ENCODE assay signal across 8 cellular contexts in the genomic region with DNA sequence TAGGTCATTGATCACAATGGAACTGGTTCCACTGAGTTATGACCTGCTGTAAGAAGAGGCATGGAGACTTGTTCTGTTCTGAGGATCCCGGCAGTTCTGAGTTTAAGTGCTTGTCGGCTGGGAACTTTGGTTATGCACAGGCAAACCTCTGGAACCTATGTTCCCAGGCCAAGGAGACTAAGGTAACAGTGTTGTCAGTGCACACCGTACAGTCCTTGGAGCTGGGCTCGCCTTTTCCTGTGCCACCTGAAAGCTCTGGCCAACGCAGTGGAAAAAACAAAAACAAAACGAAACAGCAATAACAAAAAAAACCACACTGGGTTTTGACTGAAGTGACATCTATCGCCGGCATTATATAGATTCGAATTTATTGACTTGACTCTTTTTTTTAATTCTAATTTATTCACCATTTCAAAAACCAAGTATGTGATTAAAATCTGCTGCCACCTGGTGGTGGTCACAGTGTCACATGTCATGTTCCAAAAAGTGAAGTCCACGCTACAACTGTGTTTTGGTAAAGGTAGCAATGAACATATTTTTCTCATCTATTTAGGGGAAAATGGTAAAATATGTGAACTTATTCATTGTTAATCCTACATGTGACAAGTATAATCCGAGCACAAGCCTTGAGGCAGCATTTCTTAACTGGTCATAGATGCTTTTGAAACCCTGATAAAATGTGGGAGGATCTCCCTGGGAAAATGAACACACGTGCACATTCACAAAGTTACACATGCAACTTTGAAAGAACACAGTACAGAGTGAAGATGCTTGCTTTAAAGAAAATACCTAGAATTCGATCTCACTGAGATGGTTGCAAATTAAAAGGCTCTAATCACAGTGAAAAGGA.
DNase-seq lines count a peak whose midpoint lies in the region; FAIRE-seq and TF ChIP-seq lines count a peak whose summit lies in the region.

No MANE protein-coding gene starts in this region.

- H3K27ac ChIP-seq in C4-2B, result no peak overlapping the region
- no peak overlapping the region for H3K27ac ChIP-seq in SJSA1
- no peak overlapping the region for H3K27ac ChIP-seq in H1 (ENCODE audit: low read depth, low read length)
- no peak overlapping the region for H3K27ac ChIP-seq in CD8-positive, alpha-beta memory T cell (ENCODE audit: low read depth, low read length)

- no peak overlapping the region for H3K27ac Mint-ChIP-seq in CD8-positive, alpha-beta memory T cell

- no peak overlapping the region for H3K14ac ChIP-seq in H1 (ENCODE audit: insufficient read length)

- no peak overlapping the region for H3K23ac ChIP-seq in H1 (ENCODE audit: insufficient read length)

- no peak overlapping the region for H3K4me2 ChIP-seq in H1 (ENCODE audit: insufficient read depth in 1 of 2, low read depth in 2 of 2, low read length in 2 of 2)

- POLR2A ChIA-PET in H1 (lab: Charles Lee; ENCODE audit: partially characterized antibody), result no interaction called here
- POLR2A ChIA-PET in CD8-positive, alpha-beta memory T cell (lab: Charles Lee), result no interaction called here

- H3K4me3 ChIP-seq in SJSA1, result no peak overlapping the region
- no peak overlapping the region for H3K4me3 ChIP-seq in H1 (ENCODE audit: extremely low read depth in 1 of 4, insufficient read depth in 2 of 4, low read depth in 3 of 4, low read length in 4 of 4)
- no peak overlapping the region for H3K4me3 ChIP-seq in CD8-positive, alpha-beta memory T cell (ENCODE audit: low read length)

- peak; percentile 72 for FAIRE-seq in GM19239 (lab: Jason Lieb, UNC)
- peak; percentile 28 for FAIRE-seq in H1 (lab: Jason Lieb, UNC)

- H3K4ac ChIP-seq in H1 (replicated peaks; ENCODE audit: insufficient read length, low read depth, low read length), result no peak overlapping the region

- no peaks in the 10 kb centered on the region for H4K20me1 ChIP-seq in H1 (replicated peaks in 1 of 2; ENCODE audit: control insufficient read depth in 1 of 2, insufficient read depth in 2 of 2, low read length in 2 of 2)

- no peak overlapping the region for H3K4me3 Mint-ChIP-seq in CD8-positive, alpha-beta memory T cell

- no peak overlapping the region for H2BK120ac ChIP-seq in H1 (replicated peaks; ENCODE audit: low read depth, low read length)

- no peak for TF ChIP-seq POLR2A in H1 (IDR thresholded peaks at IDR 0.05; ENCODE audit: control extremely low read depth in 1 of 2, low read depth in 2 of 2, low read length in 2 of 2)

- H2BK5ac ChIP-seq in H1 (ENCODE audit: low read depth, low read length), result no peak overlapping the region

- no peak overlapping the region for H2BK15ac ChIP-seq in H1 (ENCODE audit: low read length)

- 73% methylated on average over 13 of the region's 13 CpGs; no CpG with 5 or more reads in 1 of the 2 experiments for WGBS in H1 (ENCODE audit: extremely low coverage in 1 of 2, insufficient coverage in 1 of 2, insufficient read length in 1 of 2, insufficient replicate concordance in 2 of 2, low coverage in 1 of 2, low lambda C conversion rate in 2 of 2, missing lambda C conversion rate in 1 of 2), 2 experiments

- TF ChIP-seq CTCF in C4-2B (conservative IDR thresholded peaks at IDR 0.05) (peak; percentile 87), H1 (IDR thresholded peaks at IDR 0.05; ENCODE audit: control extremely low read depth in 1 of 3, insufficient read depth in 1 of 3, low read depth in 1 of 3, low read length in 3 of 3) (peak in 2 of 3 experiments; percentile 43 to 56; a peak in 3 of 4 replicates)

- intact Hi-C loops in cardiac septum (cut with DNase I), result no loop called here

- H2BK20ac ChIP-seq in H1 (ENCODE audit: low read length), result no peak overlapping the region

- peaks cover 0 to 3% (median 2%) of the 10 kb centered on the region in 5 donors for H3K9me3 Mint-ChIP-seq in CD8-positive, alpha-beta memory T cell

- CTCF ChIA-PET in H1 (lab: Charles Lee; ENCODE audit: partially characterized antibody), result interaction anchor here (0.6 to 3.7 kb wide), 31 partner anchors 11 to 709 kb away, joined by 3 to 29 read pairs (median 4); no protein-coding TSS in a partner anchor
- CTCF ChIA-PET in CD8-positive, alpha-beta memory T cell (lab: Charles Lee), result interaction anchor here (0.6 kb wide), 1 partner anchor 1597 kb away, joined by 3 read pairs; no protein-coding TSS in a partner anchor

- H2AK5ac ChIP-seq in H1 (ENCODE audit: low read depth, low read length), result no peak overlapping the region

- no peak for TF ChIP-seq EP300 in H1 (IDR thresholded peaks at IDR 0.05; ENCODE audit: borderline replicate concordance in 1 of 2, low read depth in 2 of 2, low read length in 2 of 2)

- H3K9ac ChIP-seq in H1 (replicated peaks in 1 of 4; ENCODE audit: extremely low read depth in 1 of 4, low read depth in 3 of 4, low read length in 3 of 4), result no peak overlapping the region

- H3K18ac ChIP-seq in H1 (ENCODE audit: extremely low read depth, low read length), result no peak overlapping the region

- no peak overlapping the region for H3K56ac ChIP-seq in H1 (replicated peaks; ENCODE audit: insufficient read length, low read depth, low read length)

- no peaks in the 10 kb centered on the region for H3K79me1 ChIP-seq in H1 (ENCODE audit: low read depth, low read length)

- no peaks in the 10 kb centered on the region for H3K79me2 ChIP-seq in H1 (ENCODE audit: control insufficient read depth in 1 of 2, insufficient read depth in 2 of 2, low read length in 2 of 2)

- no peaks in the 10 kb centered on the region for H3K36me3 Mint-ChIP-seq in CD8-positive, alpha-beta memory T cell

- H3K27me3 Mint-ChIP-seq in CD8-positive, alpha-beta memory T cell, result peaks cover 10 to 27% of the 10 kb centered on the region in 2 donors

- no peaks in the 10 kb centered on the region for H3K36me3 ChIP-seq in SJSA1
- no peaks in the 10 kb centered on the region for H3K36me3 ChIP-seq in H1 (ENCODE audit: control insufficient read depth in 2 of 4, insufficient read depth in 4 of 4, low read length in 3 of 4)
- H3K36me3 ChIP-seq in CD8-positive, alpha-beta memory T cell (ENCODE audit: insufficient read depth, low read length), result no peaks in the 10 kb centered on the region

- H4K5ac ChIP-seq in H1 (ENCODE audit: insufficient read length, low read depth, low read length), result no peak overlapping the region

- peaks cover 0 to 2% (median 0%) of the 10 kb centered on the region in 3 donors for H3K4me1 Mint-ChIP-seq in CD8-positive, alpha-beta memory T cell

- no peak overlapping the region for H2AFZ ChIP-seq in H1 (ENCODE audit: low read length)

- H4K8ac ChIP-seq in H1 (ENCODE audit: extremely low read depth, insufficient read depth, low read length), result no peak overlapping the region

- H3K23me2 ChIP-seq in H1 (ENCODE audit: low read depth, low read length), result no peaks in the 10 kb centered on the region

- no peaks in the 10 kb centered on the region for H3K27me3 ChIP-seq in SJSA1 (replicated peaks)
- no peaks in the 10 kb centered on the region; a peak in 1 of 7 replicates for H3K27me3 ChIP-seq in H1 (replicated peaks in 1 of 4; ENCODE audit: control insufficient read depth in 3 of 4, extremely low read depth in 1 of 4, insufficient read depth in 3 of 4, low read length in 3 of 4)
- no peaks in the 10 kb centered on the region for H3K27me3 ChIP-seq in CD8-positive, alpha-beta memory T cell (ENCODE audit: insufficient read depth, low read length, poor library complexity, severe bottlenecking)

- H3K4me1 ChIP-seq in SJSA1 (replicated peaks) (no peaks in the 10 kb centered on the region), H1 (replicated peaks in 1 of 4; ENCODE audit: control insufficient read depth in 3 of 4, insufficient read depth in 4 of 4, low read length in 3 of 4) (peaks cover 0 to 7% (median 3%) of the 10 kb centered on the region in 4 experiments; a peak in 4 of 7 replicates)
- no peaks in the 10 kb centered on the region for H3K4me1 ChIP-seq in CD8-positive, alpha-beta memory T cell (ENCODE audit: insufficient read depth, low read length)

- H3K9me3 ChIP-seq in SJSA1 (replicated peaks) (peaks cover 2% of the 10 kb centered on the region; the same call in 1 of the 2 replicates), H1 (ENCODE audit: insufficient read depth in 2 of 2, low read depth in 1 of 2, low read length in 1 of 2) (peaks cover 5 to 6% of the 10 kb centered on the region in 2 experiments; a peak in 1 of 4 replicates)
- H3K9me3 ChIP-seq in CD8-positive, alpha-beta memory T cell (ENCODE audit: low read length), result no peaks in the 10 kb centered on the region

- peak; percentile 30 to 57; a peak in 3 of 4 replicates for TF ChIP-seq RAD21 in H1 (IDR thresholded peaks at IDR 0.05 in 1 of 2, conservative IDR thresholded peaks at IDR 0.05 in 1 of 2; ENCODE audit: low read depth in 2 of 2, low read length in 2 of 2)

- DNase-seq in GM19239 (ENCODE audit: insufficient read length, low spot score), result no peak
- DNase-seq in SJSA1 (ENCODE audit: low read depth in 1 of 2, low spot score in 2 of 2), result peak; percentile 15
- DNase-seq in H1 (ENCODE audit: low read depth in 1 of 2, low spot score in 2 of 2), result no peak
- DNase-seq in nucleus accumbens (lab: John Stamatoyannopoulos, UW), result peak in 30 of 56 donors; percentile 1 to 79 (median 16)
- DNase-seq in CD8-positive, alpha-beta memory T cell, result no peak
- no peak for DNase-seq in NCI-H1694 treated with DMSO at 0.1 percent for 48 hours (lab: John Stamatoyannopoulos, UW)
- no peak for DNase-seq in cardiac septum (ENCODE audit: low spot score)

- H2BK12ac ChIP-seq in H1 (ENCODE audit: low read depth, low read length), result no peak overlapping the region

- no peak overlapping the region for H4K91ac ChIP-seq in H1 (replicated peaks; ENCODE audit: insufficient read length, low read length)

TF ChIP-seq in H1, 55 proteins besides CTCF, POLR2A, EP300 and RAD21 (continues in another document):
- no peak for TF ChIP-seq SIX5 (IDR thresholded peaks at IDR 0.05; ENCODE audit: low read depth, low read length)
- TF ChIP-seq, protein P1, sequence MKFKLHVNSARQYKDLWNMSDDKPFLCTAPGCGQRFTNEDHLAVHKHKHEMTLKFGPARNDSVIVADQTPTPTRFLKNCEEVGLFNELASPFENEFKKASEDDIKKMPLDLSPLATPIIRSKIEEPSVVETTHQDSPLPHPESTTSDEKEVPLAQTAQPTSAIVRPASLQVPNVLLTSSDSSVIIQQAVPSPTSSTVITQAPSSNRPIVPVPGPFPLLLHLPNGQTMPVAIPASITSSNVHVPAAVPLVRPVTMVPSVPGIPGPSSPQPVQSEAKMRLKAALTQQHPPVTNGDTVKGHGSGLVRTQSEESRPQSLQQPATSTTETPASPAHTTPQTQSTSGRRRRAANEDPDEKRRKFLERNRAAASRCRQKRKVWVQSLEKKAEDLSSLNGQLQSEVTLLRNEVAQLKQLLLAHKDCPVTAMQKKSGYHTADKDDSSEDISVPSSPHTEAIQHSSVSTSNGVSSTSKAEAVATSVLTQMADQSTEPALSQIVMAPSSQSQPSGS (IDR thresholded peaks at IDR 0.05; ENCODE audit: low read length), result no peak
- no peak for TF ChIP-seq SP4 (IDR thresholded peaks at IDR 0.05; ENCODE audit: low read length)
- no peak for TF ChIP-seq JUND (IDR thresholded peaks at IDR 0.05; ENCODE audit: low read length)
- TF ChIP-seq, protein P2, sequence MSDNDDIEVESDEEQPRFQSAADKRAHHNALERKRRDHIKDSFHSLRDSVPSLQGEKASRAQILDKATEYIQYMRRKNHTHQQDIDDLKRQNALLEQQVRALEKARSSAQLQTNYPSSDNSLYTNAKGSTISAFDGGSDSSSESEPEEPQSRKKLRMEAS (IDR thresholded peaks at IDR 0.05), result no peak
- TF ChIP-seq FOSL1 (IDR thresholded peaks at IDR 0.05; ENCODE audit: insufficient read depth, low read depth, low read length), result no peak
- TF ChIP-seq SP2 (IDR thresholded peaks at IDR 0.05; ENCODE audit: low read length), result no peak

Comparison
In these comparisons a context has a peak if more than half of its experiments do, and no peak if none do; other contexts are left out.
1. DNase-seq: peak in SJSA1 (2 of 2) and nucleus accumbens (30 of 56); none in GM19239 (single experiment), H1 (0 of 2), CD8-positive, alpha-beta memory T cell (0 of 5), NCI-H1694 treated with DMSO at 0.1 percent for 48 hours (single experiment) and cardiac septum (single experiment).